ENCODE assay signal across 28 cellular contexts in the genomic region with DNA sequence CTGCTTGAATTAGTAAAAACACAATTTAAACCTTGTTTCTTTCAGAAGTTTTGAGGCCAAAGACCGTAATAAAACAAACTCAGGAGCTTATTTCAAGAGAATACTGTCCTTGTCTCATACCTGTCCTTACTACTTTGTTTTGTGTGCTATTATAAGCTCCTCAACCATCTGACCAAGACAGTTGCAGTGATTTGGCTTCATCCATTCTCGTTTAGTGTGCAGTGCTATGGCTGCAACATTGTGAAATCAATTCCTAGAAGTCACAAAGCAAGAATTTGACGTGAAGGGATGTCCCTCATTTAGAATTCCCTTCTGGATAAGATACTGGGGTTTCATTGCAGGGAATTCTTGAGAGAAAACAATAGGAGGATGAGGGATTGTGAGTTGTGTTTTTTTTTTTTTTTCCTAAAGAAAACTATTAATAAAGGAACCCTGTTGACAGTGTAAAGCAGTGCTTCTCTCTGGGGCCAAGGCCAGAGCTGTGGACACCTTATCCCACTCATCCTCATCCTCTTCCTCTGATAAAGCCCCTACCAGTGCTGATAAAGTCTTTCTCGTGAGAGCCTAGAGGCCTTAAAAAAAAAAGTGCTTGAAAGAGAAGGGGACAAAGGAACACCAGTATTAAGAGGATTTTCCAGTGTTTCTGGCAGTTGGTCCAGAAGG. TPM values are rescaled to one million over a fixed set of nuclear protein-coding genes. Genes with fewer than 3 reads are reported as not detected.
"Had no signal": no experiment of that assay in that cellular context is flagged by ENCODE, and none has a peak within 500 bp of the region (broad histone marks: within the 10 kb centered on the region; RNA-seq: fewer than 3 reads in every experiment).

A gene (plus strand): TSS at position 604 of the 663 bp plus-strand sequence. CDS start 60 bp downstream, outside the sequence.

- H3K4me3 ChIP-seq: gastroesophageal sphincter, lower lobe of right lung, mucosa of descending colon, skin epidermis, tibial artery had no signal

- ATAC-seq: activated T-cell treated with anti-CD3 and anti-CD28 coated beads, Interleukin-2, amount 50 U/mL, for 4 hours; esophagus mucosa; gastroesophageal sphincter; lower lobe of right lung; mucosa of descending colon; stimulated activated effector memory CD8-positive, alpha-beta T cell treated with anti-CD3 and anti-CD28 coated beads, Interleukin-12 subunit alpha, Interleukin-12 subunit beta, amount 100 ng/mL, for 72 hours; stimulated activated naive CD8-positive, alpha-beta T cell treated with anti-CD3 and anti-CD28 coated beads, Interleukin-15, amount 100 ng/mL, for 72 hours; WTC11 had no signal

- DNase-seq: activated CD8-positive, alpha-beta memory T cell treated with anti-CD3 and anti-CD28 coated beads for 24 hours; activated CD8-positive, alpha-beta memory T cell treated with anti-CD3 and anti-CD28 coated beads, Interleukin-2, amount 50 U/mL, for 4 hours; activated naive CD4-positive, alpha-beta T cell; activated naive CD8-positive, alpha-beta T cell treated with anti-CD3 and anti-CD28 coated beads for 36 hours; activated T-cell treated with anti-CD3 and anti-CD28 coated beads, Interleukin-2, amount 50 U/mL, for 4 hours; amniotic stem cell; caudate nucleus; dermis blood vessel endothelial cell; effector CD8-positive, alpha-beta T cell; head of caudate nucleus; hypothalamus; lower lobe of right lung; mesendoderm; mucosa of descending colon; retina; stimulated activated CD4-positive, alpha-beta T cell treated with anti-CD3 and anti-CD28 coated beads, Interleukin-2, amount 100 ng/mL, for 24 hours; stimulated activated naive CD8-positive, alpha-beta T cell treated with anti-CD3 and anti-CD28 coated beads, Interleukin-15, amount 100 ng/mL, for 72 hours; T-helper 1 cell; tibial artery had no signal

- H3K36me3 Mint-ChIP-seq: stimulated activated effector memory CD8-positive, alpha-beta T cell treated with anti-CD3 and anti-CD28 coated beads, Interleukin-12 subunit alpha, Interleukin-12 subunit beta, amount 100 ng/mL, for 72 hours had no signal

- H3K4me1 ChIP-seq: gastroesophageal sphincter, lower lobe of right lung, tibial artery had no signal

- H3K9me3 Mint-ChIP-seq: activated naive CD8-positive, alpha-beta T cell treated with anti-CD3 and anti-CD28 coated beads for 36 hours; activated T-cell treated with anti-CD3 and anti-CD28 coated beads, Interleukin-2, amount 50 U/mL, for 4 hours; activated T-helper 2 cell treated with anti-CD3 and anti-CD28 coated beads, Interferon-gamma antibody, Interleukin-2, Interleukin-4, amounts not matched to agents 10 μg/mL and 5 μg/mL and 100 μg/mL, durations not matched to agents 14 hours and 24 hours and 36 hours; stimulated activated effector memory CD8-positive, alpha-beta T cell treated with anti-CD3 and anti-CD28 coated beads, Interleukin-12 subunit alpha, Interleukin-12 subunit beta, amount 100 ng/mL, for 72 hours; stimulated activated naive CD8-positive, alpha-beta T cell treated with anti-CD3 and anti-CD28 coated beads, Interleukin-15, amount 100 ng/mL, for 72 hours had no signal

- H3K4me1 Mint-ChIP-seq: activated naive CD8-positive, alpha-beta T cell treated with anti-CD3 and anti-CD28 coated beads for 36 hours; stimulated activated effector memory CD8-positive, alpha-beta T cell treated with anti-CD3 and anti-CD28 coated beads, Interleukin-12 subunit alpha, Interleukin-12 subunit beta, amount 100 ng/mL, for 72 hours; stimulated activated naive CD8-positive, alpha-beta T cell treated with anti-CD3 and anti-CD28 coated beads, Interleukin-15, amount 100 ng/mL, for 72 hours had no signal

- H3K4me3 Mint-ChIP-seq: activated naive CD8-positive, alpha-beta T cell treated with anti-CD3 and anti-CD28 coated beads for 36 hours; activated T-cell treated with anti-CD3 and anti-CD28 coated beads, Interleukin-2, amount 50 U/mL, for 4 hours; stimulated activated effector memory CD8-positive, alpha-beta T cell treated with anti-CD3 and anti-CD28 coated beads, Interleukin-12 subunit alpha, Interleukin-12 subunit beta, amount 100 ng/mL, for 72 hours; stimulated activated naive CD8-positive, alpha-beta T cell treated with anti-CD3 and anti-CD28 coated beads, Interleukin-15, amount 100 ng/mL, for 72 hours; WTC11 had no signal

- H3K27ac ChIP-seq: gastroesophageal sphincter, lower lobe of right lung, skin epidermis, tibial artery had no signal

- H3K27ac Mint-ChIP-seq: activated naive CD8-positive, alpha-beta T cell treated with anti-CD3 and anti-CD28 coated beads for 36 hours; activated T-helper 2 cell treated with anti-CD3 and anti-CD28 coated beads, Interferon-gamma antibody, Interleukin-2, Interleukin-4, amounts not matched to agents 10 μg/mL and 5 μg/mL and 100 μg/mL, durations not matched to agents 14 hours and 24 hours and 36 hours; stimulated activated effector memory CD8-positive, alpha-beta T cell treated with anti-CD3 and anti-CD28 coated beads, Interleukin-12 subunit alpha, Interleukin-12 subunit beta, amount 100 ng/mL, for 72 hours; stimulated activated naive CD8-positive, alpha-beta T cell treated with anti-CD3 and anti-CD28 coated beads, Interleukin-15, amount 100 ng/mL, for 72 hours; WTC11 had no signal

- H3K27me3 ChIP-seq: tibial artery had no signal

- H3K9me3 ChIP-seq: gastroesophageal sphincter, lower lobe of right lung, mucosa of descending colon, tibial artery had no signal

RNA-seq across cellular contexts. Expression of the gene that starts here (rescaled TPM):
- total RNA-seq: activated naive CD8-positive, alpha-beta T cell treated with anti-CD3 and anti-CD28 coated beads for 36 hours; activated T-cell treated with anti-CD3 and anti-CD28 coated beads, Interleukin-2, amount 50 U/mL, for 4 hours; activated T-helper 2 cell treated with anti-CD3 and anti-CD28 coated beads, Interferon-gamma antibody, Interleukin-2, Interleukin-4, amounts not matched to agents 10 μg/mL and 5 μg/mL and 100 μg/mL, durations not matched to agents 14 hours and 24 hours and 36 hours; esophagus mucosa; omental fat pad; posterior vena cava; WTC11 had no signal
- polyA plus RNA-seq: neural cell had no signal
